ENCODE assay signal across 8 cellular contexts in the genomic region with DNA sequence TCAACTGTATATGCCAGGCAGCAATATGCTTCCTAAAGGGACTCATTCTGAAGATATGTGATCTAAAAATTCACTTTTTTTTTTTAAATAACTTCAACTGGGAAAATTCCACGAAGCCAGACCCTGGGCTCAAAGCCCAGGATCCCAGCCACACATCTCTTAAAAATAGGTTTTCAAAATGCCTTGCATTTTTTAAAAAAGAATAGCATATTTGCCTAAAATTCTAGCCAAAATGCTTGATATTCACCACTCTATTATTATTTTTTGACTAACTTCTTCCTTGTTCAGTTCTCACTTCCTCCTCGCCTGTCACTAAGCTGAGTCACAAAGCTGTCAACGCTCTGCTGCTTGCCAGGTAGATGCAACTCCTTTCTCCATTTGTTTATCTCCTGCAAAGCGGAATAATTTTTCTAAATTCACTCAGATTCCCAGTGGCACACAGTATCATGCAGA. TPM values are rescaled to one million over a fixed set of nuclear protein-coding genes. Genes with fewer than 3 reads are reported as not detected.
DNase-seq lines count a peak whose midpoint lies in the region; ATAC-seq, FAIRE-seq and TF ChIP-seq lines count a peak whose summit lies in the region.

No MANE protein-coding gene starts in this region.

- H3K27ac ChIP-seq in pancreas = peak overlapping the region in 2 of 4 donors; percentile 58 to 81

- H3K4me1 Mint-ChIP-seq in brain (peaks cover 29% of the 10 kb centered on the region), Caco-2 (ENCODE audit: low read depth, unreplicated experiment) (peaks cover 32% of the 10 kb centered on the region)

- H3K27ac Mint-ChIP-seq in brain (peak overlapping the region in 2 of 5 experiments; percentile 3 to 9), Caco-2 (ENCODE audit: unreplicated experiment) (no peak overlapping the region)

- H3K4me3 ChIP-seq in pancreas (no peak overlapping the region), Caco-2 (ENCODE audit: low read depth, low read length) (no peak overlapping the region)

- peak overlapping the region in 3 of 5 experiments; percentile 10 to 47 (median 24) for H3K4me3 Mint-ChIP-seq in brain
- H3K4me3 Mint-ChIP-seq in Caco-2 (ENCODE audit: unreplicated experiment) = no peak overlapping the region

- ATAC-seq in GM18868 (IDR thresholded peaks at IDR 0.05; ENCODE audit: unreplicated experiment) = peak; percentile 94
- ATAC-seq in HG03354 (IDR thresholded peaks at IDR 0.05; ENCODE audit: poor library complexity, severe bottlenecking, unreplicated experiment) = peak; percentile 57
- peak; percentile 48 to 90 (median 78) for ATAC-seq in pancreas

- H3K27me3 ChIP-seq in pancreas = no peaks in the 10 kb centered on the region
- H3K27me3 ChIP-seq in Caco-2 (replicated peaks; ENCODE audit: control insufficient read depth, insufficient read depth, low read length) = no peaks in the 10 kb centered on the region; the same call in 1 of the 2 replicates

- H3K36me3 Mint-ChIP-seq in brain (peaks cover 5% of the 10 kb centered on the region), Caco-2 (ENCODE audit: insufficient read depth, unreplicated experiment) (peaks cover 20% of the 10 kb centered on the region)

- POLR2A ChIA-PET in Caco-2 (lab: Charles Lee) = no interaction called here

- H3K27me3 Mint-ChIP-seq in brain = no peaks in the 10 kb centered on the region
- no peaks in the 10 kb centered on the region for H3K27me3 Mint-ChIP-seq in Caco-2 (ENCODE audit: insufficient read depth, unreplicated experiment)

- CTCF ChIA-PET in Caco-2 (lab: Charles Lee) = interaction anchor here (0.9 kb wide), 1 partner anchor 10 kb away, joined by 3 read pairs; no protein-coding TSS in a partner anchor

- no TSS peak for BruUV-seq in Caco-2 (replicated peaks; lab: Mats Ljungman, UMichigan)

- intact Hi-C loops in pancreas (cut with DNase I) = no loop called here
- intact Hi-C loops in Caco-2 (cut with micrococcal nuclease; ENCODE audit: unreplicated experiment) = no loop called here

- H3K36me3 ChIP-seq in pancreas = no peaks in the 10 kb centered on the region
- H3K36me3 ChIP-seq in Caco-2 (ENCODE audit: control insufficient read depth, insufficient read depth, low read length) = no peaks in the 10 kb centered on the region

- FAIRE-seq in pancreas (lab: Jason Lieb, UNC) = no peak

- H3K9me3 ChIP-seq in pancreas = no peaks in the 10 kb centered on the region
- H3K9me3 ChIP-seq in Caco-2 = no peaks in the 10 kb centered on the region; the same call in 1 of the 2 replicates

- peaks cover 0 to 2% (median 0%) of the 10 kb centered on the region in 5 experiments for H3K9me3 Mint-ChIP-seq in brain
- no peaks in the 10 kb centered on the region for H3K9me3 Mint-ChIP-seq in Caco-2 (ENCODE audit: unreplicated experiment)

- WGBS in pancreas, 2 donors = 21 to 25% methylated on average over 4 of the region's 4 CpGs

- peaks cover 11 to 32% (median 17%) of the 10 kb centered on the region in 3 donors for H3K4me1 ChIP-seq in pancreas
- peaks cover 21% of the 10 kb centered on the region; the same call in 1 of the 2 replicates for H3K4me1 ChIP-seq in Caco-2

- peak in 1 of 6 donors; percentile 30 for DNase-seq in pancreas
- no peak for DNase-seq in NCI-H2029 treated with DMSO at 0.1 percent for 48 hours (lab: John Stamatoyannopoulos, UW)
- no peak for DNase-seq in mucosa of gallbladder (ENCODE audit: low spot score)
- no peak for DNase-seq in NCI-H2081 (lab: John Stamatoyannopoulos, UW)
- no peak for DNase-seq in Caco-2

- TF ChIP-seq CTCF in brain (conservative IDR thresholded peaks at IDR 0.05) (no peak), pancreas (IDR thresholded peaks at IDR 0.05) (no peak), Caco-2 (IDR thresholded peaks at IDR 0.05; ENCODE audit: insufficient read depth in 1 of 2, low read depth in 1 of 2, low read length in 1 of 2, severe bottlenecking in 1 of 2, unreplicated experiment in 1 of 2) (no peak)

RNA-seq across cellular contexts. Expression of a gene that starts 28.0 kb away (rescaled TPM):
- polyA plus RNA-seq in brain (ENCODE audit: insufficient read depth, low read depth, low replicate concordance) = 32.4 TPM
- 10 to 100 TPM; 17.3 to 47.8 (median 21.5) TPM for total RNA-seq in pancreas
- polyA plus RNA-seq in pancreas = 10 to 100 TPM; 20.9 to 31.9 TPM
- total RNA-seq in mucosa of gallbladder = 94.2 TPM
- total RNA-seq in Caco-2 (2022) = 42.8 and 46.1 TPM in 2 replicates
